8 cellular contexts compared by ENCODE assay signal in genomic region chr10:132352462-132353308, GRCh38. TPM values are rescaled to one million over a fixed set of nuclear protein-coding genes. Genes with fewer than 3 reads are reported as not detected.
A peak's percentile ranks its signal among the peaks of the same experiment; 100 is the strongest.
DNase-seq lines count a peak whose midpoint lies in the region; ATAC-seq, FAIRE-seq and TF ChIP-seq lines count a peak whose summit lies in the region.
"Not testable (repeated sequence)": the region's sequence is repeated elsewhere in the genome, so short reads cannot be mapped to it uniquely, and the experiment has no call there.

No MANE protein-coding gene starts in this region.

- not testable (repeated sequence) for H3K4ac ChIP-seq in IMR-90 (ENCODE audit: low read depth, low read length)

- not testable (repeated sequence) for H3K14ac ChIP-seq in IMR-90 (replicated peaks; ENCODE audit: low read depth, low read length)

- H3K23ac ChIP-seq in IMR-90 (ENCODE audit: low read depth, low read length) = not testable (repeated sequence)

- not testable (repeated sequence) for H3K18ac ChIP-seq in IMR-90 (ENCODE audit: low read depth, low read length)

- in situ Hi-C loops in IMR-90 (cut with MboI; ENCODE audit: low sequenced_read_pairs) = not testable (repeated sequence)

- not testable (repeated sequence) for H2BK120ac ChIP-seq in IMR-90 (ENCODE audit: low read depth, low read length)

- H3K56ac ChIP-seq in IMR-90 (ENCODE audit: extremely low read depth, insufficient read depth, low read length) = not testable (repeated sequence)

- FAIRE-seq in keratinocyte (lab: Jason Lieb, UNC) = not testable (repeated sequence)

- H2AFZ ChIP-seq in IMR-90 (replicated peaks; ENCODE audit: low read length, poor library complexity) = peak overlapping the region; percentile 43
- H2AFZ ChIP-seq in keratinocyte (ENCODE audit: control insufficient read depth, low read length) = not testable (repeated sequence)

- WGBS in IMR-90 (ENCODE audit: extremely low coverage in 2 of 2, insufficient read length in 1 of 2), 2 experiments = 24% methylated on average over 12 of the region's 44 CpGs; no CpG with 5 or more reads in 1 of the 2 experiments

- not testable (repeated sequence) for H3K9me3 ChIP-seq in IMR-90 (ENCODE audit: control insufficient read depth, insufficient read depth, low read length); SJCRH30 (replicated peaks); keratinocyte (ENCODE audit: control insufficient read depth, low read depth, low read length)

- dilution Hi-C loops in IMR-90 (cut with HindIII; ENCODE audit: low sequenced_read_pairs, unreplicated experiment); keratinocyte (cut with MboI; ENCODE audit: extremely low pct_ligation_motif_present, low sequenced_read_pairs): not testable (repeated sequence)

- H3K9me1 ChIP-seq in IMR-90 (ENCODE audit: insufficient read depth, low read length); keratinocyte (ENCODE audit: control insufficient read depth, extremely low read depth, insufficient read depth, low read length): not testable (repeated sequence)

- not testable (repeated sequence) for H2BK15ac ChIP-seq in IMR-90 (ENCODE audit: low read depth, low read length)

- TF ChIP-seq POLR2A in IMR-90 (IDR thresholded peaks at IDR 0.05; ENCODE audit: low read depth, low read length) = not testable (repeated sequence)

- H3K79me1 ChIP-seq in IMR-90 (ENCODE audit: low read depth in 1 of 2, low read length in 2 of 2) = not testable (repeated sequence)

- H3K9ac ChIP-seq in IMR-90 (ENCODE audit: low read depth, low read length); keratinocyte (ENCODE audit: control insufficient read depth, extremely low read depth, insufficient read depth, low read length): not testable (repeated sequence)

- not testable (repeated sequence) for H2BK5ac ChIP-seq in IMR-90 (ENCODE audit: low read depth, low read length, poor library complexity, severe bottlenecking)

- peak; percentile 87 for DNase-seq in GM10248 (ENCODE audit: extremely low spot score)
- DNase-seq in IMR-90 = peak; percentile 49
- DNase-seq in SJCRH30 = peak; percentile 27 to 40
- peak; percentile 65 for DNase-seq in activated T-cell treated with anti-CD3 and anti-CD28 coated beads for 48 hours (ENCODE audit: low read depth)
- DNase-seq in dorsolateral prefrontal cortex = peak in 9 of 10 donors; percentile 59 to 83 (median 76)
- not testable (repeated sequence) for DNase-seq in keratinocyte (ENCODE audit: low read depth, low spot score)
- peak; percentile 21 for DNase-seq in smooth muscle cell of the brain vasculature (ENCODE audit: low read depth, low spot score)
- DNase-seq in ureter (ENCODE audit: low spot score) = peak; percentile 66

- POLR2A ChIA-PET in GM10248 (lab: Yijun Ruan, JAX); IMR-90 (lab: Charles Lee; ENCODE audit: unreplicated experiment): not testable (repeated sequence)

- H4K5ac ChIP-seq in IMR-90 (ENCODE audit: low read depth, low read length) = not testable (repeated sequence)

- CTCF ChIA-PET in GM10248 (lab: Yijun Ruan, JAX) = interaction anchor here (0.7 to 1.9 kb wide), 12 partner anchors 9 to 185 kb away, joined by 3 to 9 read pairs (median 3); no protein-coding TSS in a partner anchor
- CTCF ChIA-PET in IMR-90 (lab: Yijun Ruan, JAX) = not testable (repeated sequence)

- peak; percentile 97 for ATAC-seq in IMR-90 (ENCODE audit: low read depth)

- peak overlapping the region; percentile 72 for H2AK9ac ChIP-seq in IMR-90 (replicated peaks; ENCODE audit: low read depth, low read length, poor library complexity)

- BruUV-seq in IMR-90 (replicated peaks; lab: Mats Ljungman, UMichigan) = not testable (repeated sequence)

- H4K20me1 ChIP-seq in IMR-90 (ENCODE audit: insufficient read depth, low read length); keratinocyte (ENCODE audit: control insufficient read depth, extremely low read depth, insufficient read depth, low read length): not testable (repeated sequence)

- H2AK5ac ChIP-seq in IMR-90 (ENCODE audit: low read depth, low read length) = 0 out of 2 replicates have a peak overlapping the region, but pooled peaks have one; percentile 87

- H4K8ac ChIP-seq in IMR-90 (ENCODE audit: low read depth in 2 of 2, low read length in 2 of 2) = not testable (repeated sequence)

- H3K36me3 ChIP-seq in IMR-90 (ENCODE audit: control insufficient read depth, insufficient read depth, low read length); SJCRH30; keratinocyte (ENCODE audit: control insufficient read depth in 2 of 2, extremely low read depth in 1 of 2, insufficient read depth in 2 of 2, low read length in 2 of 2): not testable (repeated sequence)

- not testable (repeated sequence) for H3K4me3 ChIP-seq in IMR-90 (ENCODE audit: insufficient read depth, low read depth, low read length); SJCRH30; dorsolateral prefrontal cortex; keratinocyte (ENCODE audit: control insufficient read depth in 2 of 3, extremely low read depth in 1 of 3, insufficient read depth in 2 of 3, low read depth in 1 of 3, low read length in 3 of 3)

- TF ChIP-seq CTCF in GM10248 (IDR thresholded peaks at IDR 0.05; ENCODE audit: control extremely low read depth, extremely low read depth, low read depth, missing control alignments) (peak; percentile 92), IMR-90 (conservative IDR thresholded peaks at IDR 0.05; ENCODE audit: low read depth, low read length) (peak; percentile 82), dorsolateral prefrontal cortex (IDR thresholded peaks at IDR 0.05 in 54 of 56, conservative IDR thresholded peaks at IDR 0.05 in 2 of 56; ENCODE audit: low read depth in 1 of 56, partially characterized antibody in 56 of 56) (peak; percentile 51 to 92 (median 81)), keratinocyte (optimal IDR thresholded peaks at IDR 0.05 in 1 of 3, IDR thresholded peaks at IDR 0.05 in 1 of 3, conservative IDR thresholded peaks at IDR 0.05 in 1 of 3; ENCODE audit: extremely low read depth in 1 of 3, insufficient read depth in 2 of 3, low read length in 3 of 3) (peak; percentile 61 to 86 (median 81))

- not testable (repeated sequence) for H3K27ac ChIP-seq in IMR-90 (ENCODE audit: insufficient read depth, low read length); SJCRH30; keratinocyte (ENCODE audit: control insufficient read depth, insufficient read depth, low read length)
- peak overlapping the region in 3 of 59 donors; percentile 7 to 36 (median 21) for H3K27ac ChIP-seq in dorsolateral prefrontal cortex

- H2BK20ac ChIP-seq in IMR-90 (ENCODE audit: low read depth, low read length) = not testable (repeated sequence)

- not testable (repeated sequence) for H4K91ac ChIP-seq in IMR-90 (ENCODE audit: insufficient read depth, low read depth, low read length)

- H3K79me2 ChIP-seq in keratinocyte (ENCODE audit: control insufficient read depth, insufficient read depth, low read length) = not testable (repeated sequence)

- peak; percentile 86 for TF ChIP-seq RAD21 in IMR-90 (IDR thresholded peaks at IDR 0.05; ENCODE audit: low read length)

- not testable (repeated sequence) for H3K4me1 ChIP-seq in IMR-90 (ENCODE audit: control insufficient read depth, insufficient read depth, low read length); SJCRH30; keratinocyte (ENCODE audit: control insufficient read depth, extremely low read depth, insufficient read depth, low read length)

- intact Hi-C loops in IMR-90 (cut with micrococcal nuclease) = loop anchor here (1.0 kb wide), 1 partner anchor 129 kb away; no protein-coding TSS in a partner anchor
- intact Hi-C loops in dorsolateral prefrontal cortex (cut with DNase I) = loop anchor here in 1 of 2 donors (5.0 kb wide), 1 partner anchor 130 kb away; no protein-coding TSS in a partner anchor

- not testable (repeated sequence) for H3K4me2 ChIP-seq in IMR-90 (ENCODE audit: low read depth, low read length); keratinocyte (ENCODE audit: control insufficient read depth, extremely low read depth, insufficient read depth, low read depth, low read length)

- H3K27me3 ChIP-seq in IMR-90 (ENCODE audit: control insufficient read depth, insufficient read depth, low read length); SJCRH30; dorsolateral prefrontal cortex; keratinocyte (ENCODE audit: control insufficient read depth, extremely low read depth, insufficient read depth, low read length): not testable (repeated sequence)

RNA-seq across cellular contexts. Expression of gene LRRC27, which starts 20.7 kb away (rescaled TPM):
- total RNA-seq in IMR-90 (2012; rRNA removed) (3.6 and 3.8 TPM in 2 replicates), dorsolateral prefrontal cortex (10 to 100 TPM; 14.0 to 36.4 (median 25.3) TPM), ureter (15.1 TPM)
- polyA plus RNA-seq in IMR-90 (2012; rRNA removed) (5.0 and 5.3 TPM in 2 replicates), keratinocyte (3.0 to 3.5 TPM (median 3.1 TPM) in 3 replicates)
- polyA plus RNA-seq in IMR-90 (2012; cell fraction: cytosol; rRNA removed) = 2.7 and 5.5 TPM in 2 replicates
- 30.8 and 31.9 TPM in 2 replicates for polyA plus RNA-seq in IMR-90 (2012; cell fraction: nucleus; rRNA removed; ENCODE audit: low replicate concordance)
- 1.8 and 2.8 TPM in 2 replicates for total RNA-seq in SJCRH30 (2014; rRNA removed; shearing (Covaris generic))
- polyA plus RNA-seq in keratinocyte (2011; ENCODE audit: low read depth) = 8.3 TPM
- 1.8 and 2.9 TPM in 2 replicates for polyA plus RNA-seq in keratinocyte (2011; cell fraction: cytosol; rRNA removed)
- 9.2 and 15.3 TPM in 2 replicates for polyA plus RNA-seq in keratinocyte (2011; cell fraction: nucleus; rRNA removed)
- 2.6 and 3.9 TPM in 2 replicates for polyA plus RNA-seq in keratinocyte (2012; ENCODE audit: low replicate concordance)
- polyA minus RNA-seq in keratinocyte = 1.7 to 4.3 TPM (median 2.1 TPM) in 3 replicates
- 1.3 TPM for polyA minus RNA-seq in keratinocyte (2011; cell fraction: cytosol; rRNA and poly(A)+ RNA removed)
- polyA minus RNA-seq in keratinocyte (2011; cell fraction: nucleus; rRNA and poly(A)+ RNA removed) = 2.7 and 4.6 TPM in 2 replicates

RNA-seq across cellular contexts. Expression of gene PWWP2B, which starts 44.3 kb away (rescaled TPM):
- total RNA-seq in IMR-90 (2012; rRNA removed) (1.9 and 2.2 TPM in 2 replicates), dorsolateral prefrontal cortex (10 to 100 TPM in 118 of 120 experiments, 1 to 10 TPM in 2; 7.7 to 28.3 (median 17.8) TPM), ureter (46.0 TPM)
- polyA plus RNA-seq in IMR-90 (2012; rRNA removed) (1.7 and 2.1 TPM in 2 replicates), keratinocyte (3.1 to 6.5 TPM (median 3.8 TPM) in 3 replicates)
- 2.2 and 3.6 TPM in 2 replicates for polyA plus RNA-seq in IMR-90 (2012; cell fraction: cytosol; rRNA removed)
- 1.8 and 4.6 TPM in 2 replicates for polyA plus RNA-seq in IMR-90 (2012; cell fraction: nucleus; rRNA removed; ENCODE audit: low replicate concordance)
- total RNA-seq in SJCRH30 (2014; rRNA removed; shearing (Covaris generic)) = 0.57 and 0.66 TPM in 2 replicates
- polyA plus RNA-seq in keratinocyte (2011; ENCODE audit: low read depth) = 4.3 TPM
- polyA plus RNA-seq in keratinocyte (2011; cell fraction: cytosol; rRNA removed) = 2.2 and 5.8 TPM in 2 replicates
- polyA plus RNA-seq in keratinocyte (2011; cell fraction: nucleus; rRNA removed) = 6.3 and 9.1 TPM in 2 replicates
- 8.8 and 10.9 TPM in 2 replicates for polyA plus RNA-seq in keratinocyte (2012; ENCODE audit: low replicate concordance)
- polyA minus RNA-seq in keratinocyte = 1.8 to 2.5 TPM (median 2.1 TPM) in 3 replicates
- 20.3 TPM for polyA minus RNA-seq in keratinocyte (2011; cell fraction: cytosol; rRNA and poly(A)+ RNA removed)
- polyA minus RNA-seq in keratinocyte (2011; cell fraction: nucleus; rRNA and poly(A)+ RNA removed) = 7.9 and 10.7 TPM in 2 replicates

RNA-seq across cellular contexts. Expression of gene STK32C, which starts 44.9 kb away (rescaled TPM):
- total RNA-seq in IMR-90 (2012; rRNA removed) (5.0 TPM in 2 replicates), dorsolateral prefrontal cortex (10 to 100 TPM; 30.1 to 78.4 (median 57.0) TPM), ureter (10.8 TPM)
- polyA plus RNA-seq in IMR-90 (2012; rRNA removed) (8.3 and 9.0 TPM in 2 replicates), keratinocyte (4.0 to 4.7 TPM (median 4.1 TPM) in 3 replicates)
- 10.5 and 10.6 TPM in 2 replicates for polyA plus RNA-seq in IMR-90 (2012; cell fraction: cytosol; rRNA removed)
- 5.9 and 10.3 TPM in 2 replicates for polyA plus RNA-seq in IMR-90 (2012; cell fraction: nucleus; rRNA removed; ENCODE audit: low replicate concordance)
- 2.8 and 4.2 TPM in 2 replicates for total RNA-seq in SJCRH30 (2014; rRNA removed; shearing (Covaris generic))
- polyA plus RNA-seq in keratinocyte (2011; ENCODE audit: low read depth) = 2.9 TPM
- 3.3 and 6.0 TPM in 2 replicates for polyA plus RNA-seq in keratinocyte (2011; cell fraction: cytosol; rRNA removed)
- 4.2 and 5.4 TPM in 2 replicates for polyA plus RNA-seq in keratinocyte (2011; cell fraction: nucleus; rRNA removed)
- 5.6 and 6.0 TPM in 2 replicates for polyA plus RNA-seq in keratinocyte (2012; ENCODE audit: low replicate concordance)
- polyA minus RNA-seq in keratinocyte = 2.2 to 5.1 TPM (median 3.3 TPM) in 3 replicates
- polyA minus RNA-seq in keratinocyte (2011; cell fraction: cytosol; rRNA and poly(A)+ RNA removed) = 5.2 TPM
- polyA minus RNA-seq in keratinocyte (2011; cell fraction: nucleus; rRNA and poly(A)+ RNA removed) = 1.9 and 3.2 TPM in 2 replicates
